ENCODE assay signal across 9 cellular contexts in genomic region chr22:49305215-49305965, GRCh38.
DNase-seq lines count a peak whose midpoint lies in the region; ATAC-seq, FAIRE-seq and TF ChIP-seq lines count a peak whose summit lies in the region.
"Had no signal": no experiment of that assay in that cellular context is flagged by ENCODE, and none has a peak within 500 bp of the region (broad histone marks: within the 10 kb centered on the region; RNA-seq: fewer than 3 reads in every experiment).

No MANE protein-coding gene starts in this region.

- H3K9me3 Mint-ChIP-seq in activated B cell treated with CpG ODN at 0.5 μM for 24 hours: no peaks in the 10 kb centered on the region

- no peak overlapping the region for H3K4me3 ChIP-seq in colonic mucosa
- H3K4me3 ChIP-seq: SK-N-MC had no signal

- no peak overlapping the region for H3K27ac Mint-ChIP-seq in activated B cell treated with CpG ODN at 0.5 μM for 24 hours

- FAIRE-seq in D721Med (lab: Jason Lieb, UNC): no peak

- no peak overlapping the region for H3K9ac ChIP-seq in colonic mucosa (ENCODE audit: low read depth in 2 of 2, low read length in 2 of 2)

- TF ChIP-seq CTCF in D721Med (IDR thresholded peaks at IDR 0.05; ENCODE audit: insufficient read depth, missing control alignments): peak; percentile 45
- no peak for TF ChIP-seq CTCF in activated B cell treated with CpG ODN at 0.5 μM for 24 hours (IDR thresholded peaks at IDR 0.05)
- peak; percentile 88 for TF ChIP-seq CTCF in colonic mucosa (IDR thresholded peaks at IDR 0.05)

- DNase-seq in D721Med (ENCODE audit: insufficient read length, low spot score): no peak
- peak; percentile 61 for DNase-seq in KBM-7
- peak; percentile 52 for DNase-seq in activated B cell treated with CpG ODN at 0.5 μM for 24 hours
- DNase-seq in colonic mucosa: peak; percentile 60
- peak; percentile 57 for DNase-seq in middle frontal gyrus (ENCODE audit: extremely low spot score, low spot score)
- peak; percentile 57 for DNase-seq in stimulated activated CD8-positive, alpha-beta memory T cell treated with anti-CD3 and anti-CD28 coated beads, Interleukin-4, amount 100 ng/mL, for 24 hours (ENCODE audit: low read depth)
- no peak for DNase-seq in HPDE6-E6E7 (ENCODE audit: extremely low spot score)
- DNase-seq in GM19240 (ENCODE audit: insufficient read length, low spot score): no peak

- H3K36me3 ChIP-seq in colonic mucosa: no peaks in the 10 kb centered on the region

- POLR2A ChIA-PET in activated B cell treated with CpG ODN at 0.5 μM for 24 hours (lab: Charles Lee): interaction anchor here (0.5 kb wide), 1 partner anchor 714 kb away, joined by 5 read pairs; no protein-coding TSS in a partner anchor

- no peaks in the 10 kb centered on the region for H3K9me3 ChIP-seq in colonic mucosa

- no peak overlapping the region for H3K4me3 Mint-ChIP-seq in activated B cell treated with CpG ODN at 0.5 μM for 24 hours

- CTCF ChIA-PET in activated B cell treated with CpG ODN at 0.5 μM for 24 hours (lab: Charles Lee): interaction anchor here (1.0 to 1.5 kb wide), 4 partner anchors 8 to 259 kb away, joined by 3 to 5 read pairs (median 3); no protein-coding TSS in a partner anchor

- H3K27ac ChIP-seq in colonic mucosa: no peak overlapping the region
- H3K27ac ChIP-seq: SK-N-MC had no signal

- in situ Hi-C loops in KBM-7 (cut with MboI; ENCODE audit: low pct_unique_long_range_greater_than_20kb, low sequenced_read_pairs): no loop called here

- no peaks in the 10 kb centered on the region for H3K4me1 Mint-ChIP-seq in activated B cell treated with CpG ODN at 0.5 μM for 24 hours

- no peaks in the 10 kb centered on the region for H3K27me3 ChIP-seq in colonic mucosa

- H3K36me3 Mint-ChIP-seq in activated B cell treated with CpG ODN at 0.5 μM for 24 hours (ENCODE audit: low read depth): no peaks in the 10 kb centered on the region

- no peaks in the 10 kb centered on the region for H3K4me1 ChIP-seq in colonic mucosa

- intact Hi-C loops in activated B cell treated with CpG ODN at 0.5 μM for 24 hours (cut with micrococcal nuclease) (loop anchor here (10.0 kb wide), 1 partner anchor 419 kb away; no protein-coding TSS in a partner anchor), colonic mucosa (cut with DNase I) (loop anchor here (5.0 kb wide), 1 partner anchor 258 kb away; no protein-coding TSS in a partner anchor)

- peaks cover 19% of the 10 kb centered on the region for H3K27me3 Mint-ChIP-seq in activated B cell treated with CpG ODN at 0.5 μM for 24 hours

- ATAC-seq in activated B cell treated with CpG ODN at 0.5 μM for 24 hours (ENCODE audit: low read depth): no peak

Comparison
In these comparisons a context has a peak if more than half of its experiments do, and no peak if none do; other contexts are left out.
1. DNase-seq: peak in KBM-7 (single experiment), activated B cell treated with CpG ODN at 0.5 μM for 24 hours (single experiment), colonic mucosa (single experiment), middle frontal gyrus (single experiment) and stimulated activated CD8-positive, alpha-beta memory T cell treated with anti-CD3 and anti-CD28 coated beads, Interleukin-4, amount 100 ng/mL, for 24 hours (single experiment); none in D721Med (single experiment), HPDE6-E6E7 (single experiment) and GM19240 (single experiment).